Comparison of ENCODE assay signal across 14 cellular contexts in genomic region chr15:26967719-26968269, GRCh38. TPM values are rescaled to one million over a fixed set of nuclear protein-coding genes. Genes with fewer than 3 reads are reported as not detected.
DNase-seq lines count a peak whose midpoint lies in the region; ATAC-seq and TF ChIP-seq lines count a peak whose summit lies in the region.
"Had no signal": no experiment of that assay in that cellular context is flagged by ENCODE, and none has a peak within 500 bp of the region (broad histone marks: within the 10 kb centered on the region; RNA-seq: fewer than 3 reads in every experiment).

No MANE protein-coding gene starts in this region.

- DNase-seq in cardiac muscle cell (ENCODE audit: low read depth in 1 of 2, low spot score in 1 of 2) = peak in 1 of 2 donors; percentile 40
- no peak for DNase-seq in heart right ventricle
- no peak for DNase-seq in chondrocyte (ENCODE audit: low spot score)
- no peak for DNase-seq in type B pancreatic cell (ENCODE audit: extremely low spot score, unreplicated experiment)
- DNase-seq in stimulated activated naive CD8-positive, alpha-beta T cell treated with anti-CD3 and anti-CD28 coated beads, Interleukin-15, Interleukin-2, amounts not matched to agents 100 U/mL and 50 U/mL, for 24 hours = no peak
- DNase-seq in CD4-positive, alpha-beta memory T cell = no peak
- DNase-seq: ACHN; amniotic stem cell; naive thymus-derived CD4-positive, alpha-beta T cell; NCI-H446 had no signal

- peak overlapping the region; percentile 74 for H3K4me3 Mint-ChIP-seq in chondrocyte (ENCODE audit: unreplicated experiment)
- H3K4me3 Mint-ChIP-seq in type B pancreatic cell = peak overlapping the region; percentile 88
- no peak overlapping the region for H3K4me3 Mint-ChIP-seq in CD4-positive, alpha-beta memory T cell
- H3K4me3 Mint-ChIP-seq: naive thymus-derived CD4-positive, alpha-beta T cell had no signal

- H3K9me3 Mint-ChIP-seq in chondrocyte (ENCODE audit: low read depth) (no peaks in the 10 kb centered on the region), type B pancreatic cell (no peaks in the 10 kb centered on the region)
- H3K9me3 Mint-ChIP-seq in CD4-positive, alpha-beta memory T cell = peaks cover 0 to 15% (median 9%) of the 10 kb centered on the region in 8 donors

- H3K4me1 Mint-ChIP-seq in chondrocyte (ENCODE audit: low read depth) = peaks cover 2% of the 10 kb centered on the region
- H3K4me1 Mint-ChIP-seq in type B pancreatic cell (ENCODE audit: unreplicated experiment) = peaks cover 10% of the 10 kb centered on the region
- H3K4me1 Mint-ChIP-seq in CD4-positive, alpha-beta memory T cell = no peaks in the 10 kb centered on the region

- ATAC-seq in heart right ventricle (no peak), HG03460 (IDR thresholded peaks at IDR 0.05; ENCODE audit: unreplicated experiment) (no peak)
- no peak for ATAC-seq in stimulated activated naive CD8-positive, alpha-beta T cell treated with anti-CD3 and anti-CD28 coated beads, Interleukin-15, Interleukin-2, amounts not matched to agents 100 U/mL and 50 U/mL, for 24 hours
- ATAC-seq: naive thymus-derived CD4-positive, alpha-beta T cell had no signal

- intact Hi-C loops in heart right ventricle (cut with DNase I) = no loop called here
- intact Hi-C loops in CD4-positive, alpha-beta memory T cell (cut with micrococcal nuclease) = no loop called here

- H3K27ac ChIP-seq in cardiac muscle cell (no peak overlapping the region), heart right ventricle (no peak overlapping the region), layer of hippocampus (ENCODE audit: low read depth, low read length) (peak overlapping the region; percentile 38)
- H3K27ac ChIP-seq in CD4-positive, alpha-beta memory T cell (ENCODE audit: low read depth, low read length) = no peak overlapping the region
- H3K27ac ChIP-seq: vagina had no signal

- H3K36me3 ChIP-seq in cardiac muscle cell (no peaks in the 10 kb centered on the region), heart right ventricle (no peaks in the 10 kb centered on the region)
- H3K36me3 ChIP-seq in CD4-positive, alpha-beta memory T cell (ENCODE audit: insufficient read depth, low read length) = no peaks in the 10 kb centered on the region
- H3K36me3 ChIP-seq: vagina had no signal

- peak overlapping the region; percentile 27 for H3K4me3 ChIP-seq in cardiac muscle cell
- H3K4me3 ChIP-seq in heart right ventricle = peak overlapping the region in 1 of 10 donors; percentile 5
- H3K4me3 ChIP-seq in CD4-positive, alpha-beta memory T cell (ENCODE audit: low read length in 2 of 2) = no peak overlapping the region
- H3K4me3 ChIP-seq: vagina had no signal

- no peaks in the 10 kb centered on the region for H3K36me3 Mint-ChIP-seq in chondrocyte (ENCODE audit: low read depth)
- H3K36me3 Mint-ChIP-seq in type B pancreatic cell = no peaks in the 10 kb centered on the region
- no peaks in the 10 kb centered on the region for H3K36me3 Mint-ChIP-seq in CD4-positive, alpha-beta memory T cell
- H3K36me3 Mint-ChIP-seq: naive thymus-derived CD4-positive, alpha-beta T cell had no signal

- peaks cover 94% of the 10 kb centered on the region for H3K27me3 ChIP-seq in cardiac muscle cell
- H3K27me3 ChIP-seq in heart right ventricle = peaks cover 0 to 63% (median 54%) of the 10 kb centered on the region in 7 donors
- H3K27me3 ChIP-seq in layer of hippocampus (ENCODE audit: control insufficient read depth, insufficient read depth, low read length) = peaks cover 15% of the 10 kb centered on the region
- H3K27me3 ChIP-seq in CD4-positive, alpha-beta memory T cell (ENCODE audit: insufficient read depth, low read length) = no peaks in the 10 kb centered on the region
- H3K27me3 ChIP-seq: vagina had no signal

- TF ChIP-seq CTCF in cardiac muscle cell (IDR thresholded peaks at IDR 0.05; ENCODE audit: low read depth, low read length) (no peak), heart right ventricle (IDR thresholded peaks at IDR 0.05) (no peak), chondrocyte (IDR thresholded peaks at IDR 0.05) (no peak), type B pancreatic cell (conservative IDR thresholded peaks at IDR 0.05) (no peak)

- H3K9me3 ChIP-seq in cardiac muscle cell (ENCODE audit: low read depth) (no peaks in the 10 kb centered on the region), heart right ventricle (peaks cover 0 to 3% (median 0%) of the 10 kb centered on the region in 11 donors)
- no peaks in the 10 kb centered on the region for H3K9me3 ChIP-seq in CD4-positive, alpha-beta memory T cell (ENCODE audit: control insufficient read depth in 1 of 2, low read length in 2 of 2)
- H3K9me3 ChIP-seq: vagina had no signal

- POLR2A ChIA-PET in CD4-positive, alpha-beta memory T cell (lab: Charles Lee; ENCODE audit: partially characterized antibody) = no interaction called here

- WGBS in heart right ventricle, 2 donors = 1 to 2% methylated on average over 47 to 48 of the region's 48 CpGs

- H3K4me1 ChIP-seq in cardiac muscle cell (ENCODE audit: low read depth) (no peaks in the 10 kb centered on the region), heart right ventricle (no peaks in the 10 kb centered on the region)
- H3K4me1 ChIP-seq in CD4-positive, alpha-beta memory T cell (ENCODE audit: insufficient read depth, low read length) = no peaks in the 10 kb centered on the region
- H3K4me1 ChIP-seq: vagina had no signal

- H3K27ac Mint-ChIP-seq in chondrocyte (ENCODE audit: unreplicated experiment) = peak overlapping the region; percentile 51
- H3K27ac Mint-ChIP-seq in type B pancreatic cell = no peak overlapping the region
- H3K27ac Mint-ChIP-seq in CD4-positive, alpha-beta memory T cell = no peak overlapping the region
- H3K27ac Mint-ChIP-seq: naive thymus-derived CD4-positive, alpha-beta T cell had no signal

- H3K27me3 Mint-ChIP-seq in chondrocyte (ENCODE audit: low read depth) = peaks cover 36% of the 10 kb centered on the region
- H3K27me3 Mint-ChIP-seq in type B pancreatic cell = peaks cover 77% of the 10 kb centered on the region
- peaks cover 2 to 10% of the 10 kb centered on the region in 2 donors for H3K27me3 Mint-ChIP-seq in CD4-positive, alpha-beta memory T cell

- CTCF ChIA-PET in CD4-positive, alpha-beta memory T cell (lab: Charles Lee; ENCODE audit: partially characterized antibody) = no interaction called here

RNA-seq across cellular contexts. Expression of gene GABRG3, which starts 3.2 kb away (rescaled TPM):
- total RNA-seq in cardiac muscle cell = not detected in 2 replicates
- polyA plus RNA-seq in cardiac muscle cell = not detected in 2 replicates
- total RNA-seq in heart right ventricle = not detected
- not detected for polyA plus RNA-seq in heart right ventricle
- not detected in 3 replicates for total RNA-seq in chondrocyte
- total RNA-seq in type B pancreatic cell (ENCODE audit: low replicate concordance) = 2.0 and 2.6 TPM in 2 replicates
- total RNA-seq in CD4-positive, alpha-beta memory T cell = not detected
- not detected for polyA plus RNA-seq in CD4-positive, alpha-beta memory T cell
- total RNA-seq: Daoy; naive thymus-derived CD4-positive, alpha-beta T cell; vagina had no signal
- polyA plus RNA-seq: naive thymus-derived CD4-positive, alpha-beta T cell had no signal

Comparison
In these comparisons a context has a peak if more than half of its experiments do, and no peak if none do; other contexts are left out.
1. H3K4me3 Mint-ChIP-seq: peak in chondrocyte (single experiment) and type B pancreatic cell (single experiment); none in CD4-positive, alpha-beta memory T cell (0 of 8).